1 cellular context compared by ENCODE assay signal in the genomic region with DNA sequence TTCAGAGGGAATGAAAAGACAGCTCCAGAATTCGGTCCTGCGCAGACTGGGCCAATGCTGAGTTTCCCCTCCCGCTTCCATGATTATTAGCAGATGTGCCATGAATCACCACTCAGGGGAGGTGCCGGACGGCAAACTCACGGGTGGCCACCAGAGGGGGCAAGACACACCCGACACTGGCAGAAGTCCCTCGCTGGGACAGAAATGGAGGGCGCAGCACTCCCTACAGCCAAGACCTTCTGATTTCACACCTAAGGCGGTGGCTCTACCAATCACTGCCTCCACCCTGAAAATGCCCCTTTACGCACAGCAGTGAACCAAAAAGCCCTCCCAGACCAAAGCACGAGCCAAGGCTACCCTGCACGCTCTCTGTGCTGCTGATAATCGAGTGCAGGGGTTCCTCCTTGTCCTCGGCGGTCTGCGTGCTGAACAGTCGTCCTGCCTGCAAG.
A peak's percentile ranks its signal among the peaks of the same experiment; 100 is the strongest.
TF ChIP-seq lines count a peak whose summit lies in the region.

No MANE protein-coding gene starts in this region.

TF ChIP-seq in K562, 482 proteins besides CTCF, POLR2A, EP300 and RAD21 (continued from another document):
- TF ChIP-seq NR3C1 (CRISPR knock-in tag; IDR thresholded peaks at IDR 0.05) (no peak), EZH2 (IDR thresholded peaks at IDR 0.05; ENCODE audit: borderline replicate concordance, low read depth, low read length) (no peak), HOXB6 (CRISPR knock-in tag; IDR thresholded peaks at IDR 0.05; ENCODE audit: borderline replicate concordance) (no peak), NEUROD1 (IDR thresholded peaks at IDR 0.05; ENCODE audit: borderline replicate concordance, low read depth, low read length, partially characterized antibody) (peak; percentile 16), KDM5B (IDR thresholded peaks at IDR 0.05; ENCODE audit: insufficient replicate concordance, low read depth, low read length) (no peak), TGIF2 (CRISPR knock-in tag; IDR thresholded peaks at IDR 0.05) (no peak), NR2F6 (CRISPR knock-in tag; IDR thresholded peaks at IDR 0.05) (no peak), RBM14 (IDR thresholded peaks at IDR 0.05; ENCODE audit: borderline replicate concordance, insufficient read depth, low read depth, low read length) (no peak), MYNN (IDR thresholded peaks at IDR 0.05) (peak; percentile 50; the same call in 1 of the 2 replicates), MYNN (CRISPR knock-in tag; IDR thresholded peaks at IDR 0.05) (no peak), KLF16 (IDR thresholded peaks at IDR 0.05) (no peak), MTA3 (IDR thresholded peaks at IDR 0.05; ENCODE audit: borderline replicate concordance) (no peak), PHF21A (IDR thresholded peaks at IDR 0.05; ENCODE audit: borderline replicate concordance, low read depth) (no peak), SAFB2 (IDR thresholded peaks at IDR 0.05; ENCODE audit: borderline replicate concordance, low read depth, low read length, severe bottlenecking) (no peak), POLR3G (IDR thresholded peaks at IDR 0.05; ENCODE audit: extremely low read depth, insufficient read length, insufficient replicate concordance) (no peak), ZFP1 (CRISPR knock-in tag; IDR thresholded peaks at IDR 0.05) (no peak), THRAP3 (IDR thresholded peaks at IDR 0.05; ENCODE audit: borderline replicate concordance) (0 out of 2 replicates have a peak, but pooled peaks have one; percentile 58), NCOA2 (IDR thresholded peaks at IDR 0.05; ENCODE audit: partially characterized antibody in 2 of 2) (no peak), DMBX1 (CRISPR knock-in tag; IDR thresholded peaks at IDR 0.05; ENCODE audit: borderline replicate concordance) (no peak), ZNF253 (CRISPR knock-in tag; conservative IDR thresholded peaks at IDR 0.05) (no peak), MYC (IDR thresholded peaks at IDR 0.05; ENCODE audit: low read depth, low read length) (peak; percentile 25; the same call in 1 of the 2 replicates), MYC (CRISPR knock-in tag; IDR thresholded peaks at IDR 0.05; ENCODE audit: borderline replicate concordance, low read depth) (no peak), SMC3 (conservative IDR thresholded peaks at IDR 0.05; ENCODE audit: insufficient read depth, low read depth, low read length) (peak; percentile 83), ZNF384 (IDR thresholded peaks at IDR 0.05; ENCODE audit: low read depth, low read length) (0 out of 2 replicates have a peak, but pooled peaks have one; percentile 34), ZNF274 (IDR thresholded peaks at IDR 0.05; ENCODE audit: borderline replicate concordance, low read depth, low read length) (no peak), PML (IDR thresholded peaks at IDR 0.05; ENCODE audit: low read length) (no peak), EGR1 (conservative IDR thresholded peaks at IDR 0.05) (no peak), ZNF79 (CRISPR knock-in tag; IDR thresholded peaks at IDR 0.05; ENCODE audit: low read depth) (no peak), HNRNPL (IDR thresholded peaks at IDR 0.05; ENCODE audit: low read depth, low read length) (no peak), U2AF2 (optimal IDR thresholded peaks at IDR 0.05; ENCODE audit: low read depth, low read length) (no peak), CBX3 (IDR thresholded peaks at IDR 0.05; ENCODE audit: borderline replicate concordance in 1 of 2, low read length in 2 of 2) (0 out of 3 replicates have a peak, but pooled peaks of 1 of the 2 experiments have one; percentile 37), ZNF143 (CRISPR knock-in tag; IDR thresholded peaks at IDR 0.05) (no peak), L3MBTL2 (IDR thresholded peaks at IDR 0.05) (peak; percentile 36; the same call in 1 of the 2 replicates), JUND (IDR thresholded peaks at IDR 0.05; ENCODE audit: borderline replicate concordance, low read depth, low read length) (peak; percentile 71), JUND (tag; IDR thresholded peaks at IDR 0.05; ENCODE audit: borderline replicate concordance, low read depth, low read length) (no peak; the same call in 2 of the 3 replicates), ZNF589 (CRISPR knock-in tag; IDR thresholded peaks at IDR 0.05; ENCODE audit: low read depth) (no peak), TCF3 (CRISPR knock-in tag; IDR thresholded peaks at IDR 0.05) (no peak)
- TF ChIP-seq, protein P1, sequence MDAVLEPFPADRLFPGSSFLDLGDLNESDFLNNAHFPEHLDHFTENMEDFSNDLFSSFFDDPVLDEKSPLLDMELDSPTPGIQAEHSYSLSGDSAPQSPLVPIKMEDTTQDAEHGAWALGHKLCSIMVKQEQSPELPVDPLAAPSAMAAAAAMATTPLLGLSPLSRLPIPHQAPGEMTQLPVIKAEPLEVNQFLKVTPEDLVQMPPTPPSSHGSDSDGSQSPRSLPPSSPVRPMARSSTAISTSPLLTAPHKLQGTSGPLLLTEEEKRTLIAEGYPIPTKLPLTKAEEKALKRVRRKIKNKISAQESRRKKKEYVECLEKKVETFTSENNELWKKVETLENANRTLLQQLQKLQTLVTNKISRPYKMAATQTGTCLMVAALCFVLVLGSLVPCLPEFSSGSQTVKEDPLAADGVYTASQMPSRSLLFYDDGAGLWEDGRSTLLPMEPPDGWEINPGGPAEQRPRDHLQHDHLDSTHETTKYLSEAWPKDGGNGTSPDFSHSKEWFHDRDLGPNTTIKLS (IDR thresholded peaks at IDR 0.05; ENCODE audit: borderline replicate concordance, low read depth), result no peak
- TF ChIP-seq, protein P2, sequence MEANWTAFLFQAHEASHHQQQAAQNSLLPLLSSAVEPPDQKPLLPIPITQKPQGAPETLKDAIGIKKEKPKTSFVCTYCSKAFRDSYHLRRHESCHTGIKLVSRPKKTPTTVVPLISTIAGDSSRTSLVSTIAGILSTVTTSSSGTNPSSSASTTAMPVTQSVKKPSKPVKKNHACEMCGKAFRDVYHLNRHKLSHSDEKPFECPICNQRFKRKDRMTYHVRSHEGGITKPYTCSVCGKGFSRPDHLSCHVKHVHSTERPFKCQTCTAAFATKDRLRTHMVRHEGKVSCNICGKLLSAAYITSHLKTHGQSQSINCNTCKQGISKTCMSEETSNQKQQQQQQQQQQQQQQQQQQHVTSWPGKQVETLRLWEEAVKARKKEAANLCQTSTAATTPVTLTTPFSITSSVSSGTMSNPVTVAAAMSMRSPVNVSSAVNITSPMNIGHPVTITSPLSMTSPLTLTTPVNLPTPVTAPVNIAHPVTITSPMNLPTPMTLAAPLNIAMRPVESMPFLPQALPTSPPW (CRISPR knock-in tag; IDR thresholded peaks at IDR 0.05), result peak; percentile 49; the same call in 1 of the 2 replicates
- TF ChIP-seq, protein P3, sequence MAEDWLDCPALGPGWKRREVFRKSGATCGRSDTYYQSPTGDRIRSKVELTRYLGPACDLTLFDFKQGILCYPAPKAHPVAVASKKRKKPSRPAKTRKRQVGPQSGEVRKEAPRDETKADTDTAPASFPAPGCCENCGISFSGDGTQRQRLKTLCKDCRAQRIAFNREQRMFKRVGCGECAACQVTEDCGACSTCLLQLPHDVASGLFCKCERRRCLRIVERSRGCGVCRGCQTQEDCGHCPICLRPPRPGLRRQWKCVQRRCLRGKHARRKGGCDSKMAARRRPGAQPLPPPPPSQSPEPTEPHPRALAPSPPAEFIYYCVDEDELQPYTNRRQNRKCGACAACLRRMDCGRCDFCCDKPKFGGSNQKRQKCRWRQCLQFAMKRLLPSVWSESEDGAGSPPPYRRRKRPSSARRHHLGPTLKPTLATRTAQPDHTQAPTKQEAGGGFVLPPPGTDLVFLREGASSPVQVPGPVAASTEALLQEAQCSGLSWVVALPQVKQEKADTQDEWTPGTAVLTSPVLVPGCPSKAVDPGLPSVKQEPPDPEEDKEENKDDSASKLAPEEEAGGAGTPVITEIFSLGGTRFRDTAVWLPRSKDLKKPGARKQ (CRISPR knock-in tag; IDR thresholded peaks at IDR 0.05), result peak; percentile 82; the same call in 1 of the 2 replicates
- TF ChIP-seq, protein P4, sequence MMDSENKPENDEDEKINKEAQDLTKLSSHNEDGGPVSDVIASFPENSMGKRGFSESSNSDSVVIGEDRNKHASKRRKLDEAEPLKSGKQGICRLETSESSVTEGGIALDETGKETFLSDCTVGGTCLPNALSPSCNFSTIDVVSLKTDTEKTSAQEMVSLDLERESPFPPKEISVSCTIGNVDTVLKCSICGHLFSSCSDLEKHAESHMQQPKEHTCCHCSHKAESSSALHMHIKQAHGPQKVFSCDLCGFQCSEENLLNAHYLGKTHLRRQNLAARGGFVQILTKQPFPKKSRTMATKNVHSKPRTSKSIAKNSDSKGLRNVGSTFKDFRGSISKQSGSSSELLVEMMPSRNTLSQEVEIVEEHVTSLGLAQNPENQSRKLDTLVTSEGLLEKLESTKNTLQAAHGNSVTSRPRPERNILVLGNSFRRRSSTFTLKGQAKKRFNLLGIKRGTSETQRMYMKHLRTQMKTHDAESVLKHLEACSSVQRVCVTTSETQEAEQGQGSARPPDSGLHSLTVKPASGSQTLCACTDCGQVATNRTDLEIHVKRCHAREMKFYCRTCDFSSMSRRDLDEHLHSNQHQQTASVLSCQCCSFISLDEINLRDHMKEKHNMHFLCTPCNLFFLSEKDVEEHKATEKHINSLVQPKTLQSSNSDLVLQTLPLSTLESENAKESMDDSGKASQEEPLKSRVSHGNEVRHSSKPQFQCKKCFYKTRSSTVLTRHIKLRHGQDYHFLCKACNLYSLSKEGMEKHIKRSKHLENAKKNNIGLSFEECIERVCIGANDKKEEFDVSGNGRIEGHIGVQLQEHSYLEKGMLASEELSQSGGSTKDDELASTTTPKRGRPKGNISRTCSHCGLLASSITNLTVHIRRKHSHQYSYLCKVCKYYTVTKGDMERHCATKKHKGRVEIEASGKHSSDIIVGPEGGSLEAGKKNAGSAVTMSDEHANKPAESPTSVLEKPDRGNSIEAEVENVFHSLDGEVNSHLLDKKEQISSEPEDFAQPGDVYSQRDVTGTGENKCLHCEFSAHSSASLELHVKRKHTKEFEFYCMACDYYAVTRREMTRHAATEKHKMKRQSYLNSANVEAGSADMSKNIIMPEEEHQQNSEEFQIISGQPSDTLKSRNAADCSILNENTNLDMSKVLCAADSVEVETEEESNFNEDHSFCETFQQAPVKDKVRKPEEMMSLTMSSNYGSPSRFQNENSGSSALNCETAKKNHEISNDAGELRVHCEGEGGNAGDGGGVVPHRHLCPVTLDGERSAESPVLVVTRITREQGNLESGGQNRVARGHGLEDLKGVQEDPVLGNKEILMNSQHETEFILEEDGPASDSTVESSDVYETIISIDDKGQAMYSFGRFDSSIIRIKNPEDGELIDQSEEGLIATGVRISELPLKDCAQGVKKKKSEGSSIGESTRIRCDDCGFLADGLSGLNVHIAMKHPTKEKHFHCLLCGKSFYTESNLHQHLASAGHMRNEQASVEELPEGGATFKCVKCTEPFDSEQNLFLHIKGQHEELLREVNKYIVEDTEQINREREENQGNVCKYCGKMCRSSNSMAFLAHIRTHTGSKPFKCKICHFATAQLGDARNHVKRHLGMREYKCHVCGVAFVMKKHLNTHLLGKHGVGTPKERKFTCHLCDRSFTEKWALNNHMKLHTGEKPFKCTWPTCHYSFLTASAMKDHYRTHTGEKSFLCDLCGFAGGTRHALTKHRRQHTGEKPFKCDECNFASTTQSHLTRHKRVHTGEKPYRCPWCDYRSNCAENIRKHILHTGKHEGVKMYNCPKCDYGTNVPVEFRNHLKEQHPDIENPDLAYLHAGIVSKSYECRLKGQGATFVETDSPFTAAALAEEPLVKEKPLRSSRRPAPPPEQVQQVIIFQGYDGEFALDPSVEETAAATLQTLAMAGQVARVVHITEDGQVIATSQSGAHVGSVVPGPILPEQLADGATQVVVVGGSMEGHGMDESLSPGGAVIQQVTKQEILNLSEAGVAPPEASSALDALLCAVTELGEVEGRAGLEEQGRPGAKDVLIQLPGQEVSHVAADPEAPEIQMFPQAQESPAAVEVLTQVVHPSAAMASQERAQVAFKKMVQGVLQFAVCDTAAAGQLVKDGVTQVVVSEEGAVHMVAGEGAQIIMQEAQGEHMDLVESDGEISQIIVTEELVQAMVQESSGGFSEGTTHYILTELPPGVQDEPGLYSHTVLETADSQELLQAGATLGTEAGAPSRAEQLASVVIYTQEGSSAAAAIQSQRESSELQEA (IDR thresholded peaks at IDR 0.05; ENCODE audit: low read depth), result no peak
- TF ChIP-seq, protein P5, sequence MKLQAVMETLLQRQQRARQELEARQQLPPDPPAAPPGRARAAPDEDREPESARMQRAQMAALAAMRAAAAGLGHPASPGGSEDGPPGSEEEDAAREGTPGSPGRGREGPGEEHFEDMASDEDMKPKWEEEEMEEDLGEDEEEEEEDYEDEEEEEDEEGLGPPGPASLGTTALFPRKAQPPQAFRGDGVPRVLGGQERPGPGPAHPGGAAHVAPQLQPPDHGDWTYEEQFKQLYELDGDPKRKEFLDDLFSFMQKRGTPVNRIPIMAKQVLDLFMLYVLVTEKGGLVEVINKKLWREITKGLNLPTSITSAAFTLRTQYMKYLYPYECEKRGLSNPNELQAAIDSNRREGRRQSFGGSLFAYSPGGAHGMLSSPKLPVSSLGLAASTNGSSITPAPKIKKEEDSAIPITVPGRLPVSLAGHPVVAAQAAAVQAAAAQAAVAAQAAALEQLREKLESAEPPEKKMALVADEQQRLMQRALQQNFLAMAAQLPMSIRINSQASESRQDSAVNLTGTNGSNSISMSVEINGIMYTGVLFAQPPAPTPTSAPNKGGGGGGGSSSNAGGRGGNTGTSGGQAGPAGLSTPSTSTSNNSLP (IDR thresholded peaks at IDR 0.05; ENCODE audit: borderline replicate concordance, low read depth, low read length), result no peak
- TF ChIP-seq, protein P6, sequence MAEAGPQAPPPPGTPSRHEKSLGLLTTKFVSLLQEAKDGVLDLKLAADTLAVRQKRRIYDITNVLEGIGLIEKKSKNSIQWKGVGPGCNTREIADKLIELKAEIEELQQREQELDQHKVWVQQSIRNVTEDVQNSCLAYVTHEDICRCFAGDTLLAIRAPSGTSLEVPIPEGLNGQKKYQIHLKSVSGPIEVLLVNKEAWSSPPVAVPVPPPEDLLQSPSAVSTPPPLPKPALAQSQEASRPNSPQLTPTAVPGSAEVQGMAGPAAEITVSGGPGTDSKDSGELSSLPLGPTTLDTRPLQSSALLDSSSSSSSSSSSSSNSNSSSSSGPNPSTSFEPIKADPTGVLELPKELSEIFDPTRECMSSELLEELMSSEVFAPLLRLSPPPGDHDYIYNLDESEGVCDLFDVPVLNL (CRISPR knock-in tag; IDR thresholded peaks at IDR 0.05; ENCODE audit: low read depth), result no peak
- TF ChIP-seq, protein P7, sequence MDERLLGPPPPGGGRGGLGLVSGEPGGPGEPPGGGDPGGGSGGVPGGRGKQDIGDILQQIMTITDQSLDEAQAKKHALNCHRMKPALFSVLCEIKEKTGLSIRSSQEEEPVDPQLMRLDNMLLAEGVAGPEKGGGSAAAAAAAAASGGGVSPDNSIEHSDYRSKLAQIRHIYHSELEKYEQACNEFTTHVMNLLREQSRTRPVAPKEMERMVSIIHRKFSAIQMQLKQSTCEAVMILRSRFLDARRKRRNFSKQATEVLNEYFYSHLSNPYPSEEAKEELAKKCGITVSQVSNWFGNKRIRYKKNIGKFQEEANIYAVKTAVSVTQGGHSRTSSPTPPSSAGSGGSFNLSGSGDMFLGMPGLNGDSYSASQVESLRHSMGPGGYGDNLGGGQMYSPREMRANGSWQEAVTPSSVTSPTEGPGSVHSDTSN (CRISPR knock-in tag; IDR thresholded peaks at IDR 0.05; ENCODE audit: low read depth), result no peak
- TF ChIP-seq, protein P7 (tag; conservative IDR thresholded peaks at IDR 0.05; ENCODE audit: low read depth), result peak; percentile 65
TF ChIP-seq in K562: peak in this region for 33.
